In genomic region chr20:12371955-12372354, GRCh38 we compare ENCODE assay signal across 24 cellular contexts.
DNase-seq lines count a peak whose midpoint lies in the region; ATAC-seq and TF ChIP-seq lines count a peak whose summit lies in the region.
"Had no signal": no experiment of that assay in that cellular context is flagged by ENCODE, and none has a peak within 500 bp of the region (broad histone marks: within the 10 kb centered on the region; RNA-seq: fewer than 3 reads in every experiment).

No MANE protein-coding gene starts in this region.

- CTCF ChIA-PET in PC-9 (lab: Charles Lee): no interaction called here

- no peaks in the 10 kb centered on the region; the same call in 1 of the 2 replicates for H3K9me2 ChIP-seq in PC-9 (ENCODE audit: insufficient read depth)

- no peak overlapping the region for H3K27ac ChIP-seq in PC-9
- H3K27ac ChIP-seq: esophagus squamous epithelium, GM23248, Peyer's patch, psoas muscle, SJSA1, skin epidermis, thoracic aorta had no signal

- TF ChIP-seq CTCF in mucosa of descending colon (IDR thresholded peaks at IDR 0.05) (no peak), PC-9 (conservative IDR thresholded peaks at IDR 0.05) (no peak)

- H3K79me2 ChIP-seq in PC-9 (ENCODE audit: low read depth): no peaks in the 10 kb centered on the region

- BruUV-seq in PC-9 (replicated peaks; lab: Mats Ljungman, UMichigan): no TSS peak

- H3K4me3 ChIP-seq in mucosa of descending colon (no peak overlapping the region), PC-9 (no peak overlapping the region)
- H3K4me3 ChIP-seq: esophagus squamous epithelium, GM23248, Peyer's patch, psoas muscle, SJSA1, skin epidermis, thoracic aorta had no signal

- ATAC-seq in mucosa of descending colon (peak; percentile 92), HG03520 (IDR thresholded peaks at IDR 0.05; ENCODE audit: unreplicated experiment) (no peak)
- ATAC-seq: activated CD4-positive, alpha-beta T cell treated with anti-CD3 and anti-CD28 coated beads for 36 hours; activated T-cell treated with anti-CD3 and anti-CD28 coated beads, Interleukin-2, amount 50 U/mL, for 72 hours; CD8-positive, alpha-beta T cell; psoas muscle had no signal

- no peaks in the 10 kb centered on the region for H3F3A ChIP-seq in PC-9 (ENCODE audit: insufficient read depth, low read depth)

- H2AFZ ChIP-seq in PC-9: no peak overlapping the region
- H2AFZ ChIP-seq: GM23248 had no signal

- no peaks in the 10 kb centered on the region for H4K20me1 ChIP-seq in PC-9 (ENCODE audit: insufficient read depth)

- H3K36me3 ChIP-seq in mucosa of descending colon (ENCODE audit: low read depth) (no peaks in the 10 kb centered on the region), PC-9 (ENCODE audit: low read depth) (no peaks in the 10 kb centered on the region)
- H3K36me3 ChIP-seq: esophagus squamous epithelium, Peyer's patch, SJSA1, thoracic aorta had no signal

- POLR2A ChIA-PET in PC-9 (lab: Charles Lee; ENCODE audit: unreplicated experiment): no interaction called here

- intact Hi-C loops in mucosa of descending colon (cut with DNase I, micrococcal nuclease): no loop called here
- intact Hi-C loops in PC-9 (cut with micrococcal nuclease; ENCODE audit: unreplicated experiment): no loop called here

- DNase-seq in HT-29 (ENCODE audit: low spot score) (peak; percentile 27), NCI-H146 treated with DMSO at 0.1 percent for 48 hours (lab: John Stamatoyannopoulos, UW; ENCODE audit: unreplicated experiment) (peak; percentile 99), NCI-H510A treated with DMSO at 0.1 percent for 48 hours (lab: John Stamatoyannopoulos, UW) (peak; percentile 99), mucosa of descending colon (no peak), PC-9 (no peak)
- no peak for DNase-seq in stimulated activated naive CD4-positive, alpha-beta T cell treated with Interleukin-2 at 50 U/mL for 16 hours (lab: John Stamatoyannopoulos, UW)
- DNase-seq: activated CD4-positive, alpha-beta T cell treated with anti-CD3 and anti-CD28 coated beads for 36 hours; activated naive CD4-positive, alpha-beta T cell treated with anti-CD3 and anti-CD28 coated beads for 36 hours; activated T-cell treated with anti-CD3 and anti-CD28 coated beads, Interleukin-2, amount 50 U/mL, for 72 hours; amygdala; CD8-positive, alpha-beta T cell; cortex of kidney; endodermal cell; esophagus squamous epithelium; GM23248; mammary epithelial cell; NCI-H1694; Peyer's patch; psoas muscle; stimulated activated naive CD4-positive, alpha-beta T cell had no signal

- no peaks in the 10 kb centered on the region for H3K4me1 ChIP-seq in mucosa of descending colon (ENCODE audit: low read depth)
- no peaks in the 10 kb centered on the region for H3K4me1 ChIP-seq in PC-9 (replicated peaks; ENCODE audit: insufficient read depth)
- H3K4me1 ChIP-seq: esophagus squamous epithelium, Peyer's patch, psoas muscle, SJSA1 had no signal

- H3K9me3 ChIP-seq in mucosa of descending colon (no peaks in the 10 kb centered on the region), PC-9 (ENCODE audit: insufficient read depth, low read depth) (no peaks in the 10 kb centered on the region)
- H3K9me3 ChIP-seq: esophagus squamous epithelium, Peyer's patch, psoas muscle, SJSA1, thoracic aorta had no signal

- H3K4me2 ChIP-seq in PC-9: no peak overlapping the region

- no peaks in the 10 kb centered on the region for H3K27me3 ChIP-seq in PC-9 (ENCODE audit: insufficient read depth, low read depth)
- H3K27me3 ChIP-seq: esophagus squamous epithelium, Peyer's patch, SJSA1 had no signal

Comparison
In these comparisons a context has a peak if more than half of its experiments do, and no peak if none do; other contexts are left out.
1. DNase-seq: peak in HT-29 (single experiment), NCI-H146 treated with DMSO at 0.1 percent for 48 hours (single experiment) and NCI-H510A treated with DMSO at 0.1 percent for 48 hours (single experiment); none in mucosa of descending colon (0 of 3), stimulated activated naive CD4-positive, alpha-beta T cell treated with Interleukin-2 at 50 U/mL for 16 hours (single experiment) and PC-9 (0 of 2).